Comparison of ENCODE assay signal across 8 cellular contexts in genomic region chr17:45149669-45150603, GRCh38. TPM values are rescaled to one million over a fixed set of nuclear protein-coding genes. Genes with fewer than 3 reads are reported as not detected.
A peak's percentile ranks its signal among the peaks of the same experiment; 100 is the strongest.
DNase-seq lines count a peak whose midpoint lies in the region; ATAC-seq and TF ChIP-seq lines count a peak whose summit lies in the region.

No MANE protein-coding gene starts in this region.

- H3K27me3 ChIP-seq in CD4-positive, alpha-beta memory T cell (ENCODE audit: insufficient read depth, low read length) = no peaks in the 10 kb centered on the region
- H3K27me3 ChIP-seq in SK-N-SH (ENCODE audit: insufficient read depth) (no peaks in the 10 kb centered on the region), breast epithelium (no peaks in the 10 kb centered on the region)

- POLR2A ChIA-PET in CD4-positive, alpha-beta memory T cell (lab: Charles Lee; ENCODE audit: partially characterized antibody) = interaction anchor here (0.9 to 10.3 kb wide), 26 partner anchors 9 to 171 kb away, joined by 3 to 865 read pairs (median 8); partner anchors contain the start of genes ACBD4, DCAKD, FMNL1 and HEXIM2
- POLR2A ChIA-PET in SK-N-SH (lab: Yijun Ruan, JAX) = interaction anchor here (0.5 to 6.1 kb wide), 11 partner anchors 10 to 388 kb away, joined by 3 to 210 read pairs (median 5); partner anchors contain the start of genes ACBD4, HEXIM2 and PLCD3

- H3K79me2 ChIP-seq in SK-N-SH (ENCODE audit: insufficient read depth) = peaks cover 71% of the 10 kb centered on the region

- no peak overlapping the region for H2AFZ ChIP-seq in SK-N-SH (ENCODE audit: low read depth)

- peak overlapping the region; percentile 65 to 90 for H3K4me3 ChIP-seq in CD4-positive, alpha-beta memory T cell (ENCODE audit: low read length in 2 of 2)
- H3K4me3 ChIP-seq in SK-N-SH (ENCODE audit: low read depth in 2 of 2, low read length in 1 of 2) = peak overlapping the region; percentile 85 to 99
- H3K4me3 ChIP-seq in breast epithelium = peak overlapping the region; percentile 66 to 83 (median 71)
- H3K4me3 ChIP-seq in skeletal muscle cell (ENCODE audit: low read depth, low read length) = peak overlapping the region; percentile 83

- CTCF ChIA-PET in CD4-positive, alpha-beta memory T cell (lab: Charles Lee; ENCODE audit: partially characterized antibody) = interaction anchor here (0.5 to 22.4 kb wide), 15 partner anchors 12 to 273 kb away, joined by 3 to 552 read pairs (median 5); partner anchors contain the start of genes ACBD4, HEXIM2, MAP3K14 and PLCD3
- CTCF ChIA-PET in SK-N-SH (lab: Yijun Ruan, JAX) = interaction anchor here (0.7 to 10.6 kb wide), 39 partner anchors 9 to 370 kb away, joined by 3 to 209 read pairs (median 4); partner anchors contain the start of genes ACBD4, HEXIM2, MAP3K14 and PLCD3

- no peaks in the 10 kb centered on the region for H3K9me2 ChIP-seq in SK-N-SH

- H4K20me1 ChIP-seq in SK-N-SH (ENCODE audit: insufficient read depth) = peaks cover 28% of the 10 kb centered on the region

- H3K36me3 Mint-ChIP-seq in CD4-positive, alpha-beta memory T cell = peaks cover 0 to 25% of the 10 kb centered on the region in 2 donors
- peaks cover 38% of the 10 kb centered on the region for H3K36me3 Mint-ChIP-seq in HFFc6 (ENCODE audit: low read depth)

- ATAC-seq in HG03565 (IDR thresholded peaks at IDR 0.05; ENCODE audit: unreplicated experiment) = no peak

- H3K27ac Mint-ChIP-seq in CD4-positive, alpha-beta memory T cell = peak overlapping the region; percentile 98 to 100 (median 100)
- peak overlapping the region; percentile 100 for H3K27ac Mint-ChIP-seq in HFFc6

- peaks cover 0 to 17% (median 0%) of the 10 kb centered on the region in 8 donors for H3K9me3 Mint-ChIP-seq in CD4-positive, alpha-beta memory T cell
- H3K9me3 Mint-ChIP-seq in HFFc6 = peaks cover 5% of the 10 kb centered on the region

- no peak for TF ChIP-seq POLR2A in breast epithelium (IDR thresholded peaks at IDR 0.05)

- H3K4me1 ChIP-seq in CD4-positive, alpha-beta memory T cell (ENCODE audit: insufficient read depth, low read length) = peaks cover 44% of the 10 kb centered on the region
- H3K4me1 ChIP-seq in SK-N-SH (ENCODE audit: control insufficient read depth in 1 of 2, insufficient read depth in 2 of 2, low read depth in 1 of 2, low read length in 1 of 2) = peaks cover 17 to 25% of the 10 kb centered on the region in 2 experiments; a peak in 3 of 4 replicates
- H3K4me1 ChIP-seq in breast epithelium = peaks cover 1 to 19% of the 10 kb centered on the region in 2 donors

- DNase-seq in CD4-positive, alpha-beta memory T cell = peak in 4 of 5 donors; percentile 26 to 83 (median 38)
- DNase-seq in HFFc6 = no peak
- peak; percentile 44 for DNase-seq in SK-N-SH
- peak; percentile 74 to 75 for DNase-seq in breast epithelium (ENCODE audit: low spot score in 2 of 2)
- DNase-seq in iPS-NIHi11 (ENCODE audit: low spot score) = peak; percentile 14
- no peak for DNase-seq in skeletal muscle cell (ENCODE audit: low read depth)
- DNase-seq in NCI-H2029 treated with DMSO at 0.1 percent for 48 hours (lab: John Stamatoyannopoulos, UW) = no peak

- H3K9ac ChIP-seq in SK-N-SH = peak overlapping the region; percentile 82

- H3F3A ChIP-seq in SK-N-SH (replicated peaks; ENCODE audit: insufficient read depth) = peaks cover 56% of the 10 kb centered on the region

- 2% methylated on average over 32 of the region's 56 CpGs for WGBS in SK-N-SH (ENCODE audit: low lambda C conversion rate)

- peaks cover 24 to 60% (median 37%) of the 10 kb centered on the region in 4 donors for H3K4me1 Mint-ChIP-seq in CD4-positive, alpha-beta memory T cell
- peaks cover 31% of the 10 kb centered on the region for H3K4me1 Mint-ChIP-seq in HFFc6 (ENCODE audit: low read depth)

- intact Hi-C loops in CD4-positive, alpha-beta memory T cell (cut with micrococcal nuclease) = loop anchor here (2.0 kb wide), 3 partner anchors 23 to 89 kb away; partner anchors contain the start of gene NMT1
- intact Hi-C loops in breast epithelium (cut with DNase I; ENCODE audit: low total_unique reads) = no loop called here

- peak overlapping the region; percentile 98 for H3K4me2 ChIP-seq in SK-N-SH

- H3K4me3 Mint-ChIP-seq in CD4-positive, alpha-beta memory T cell = peak overlapping the region; percentile 93 to 99 (median 96)
- peak overlapping the region; percentile 96 for H3K4me3 Mint-ChIP-seq in HFFc6

- TF ChIP-seq CTCF in HFFc6 (IDR thresholded peaks at IDR 0.05) (no peak), SK-N-SH (IDR thresholded peaks at IDR 0.05) (no peak), breast epithelium (IDR thresholded peaks at IDR 0.05) (no peak)

- no peak for TF ChIP-seq EP300 in SK-N-SH (IDR thresholded peaks at IDR 0.05; ENCODE audit: borderline replicate concordance in 1 of 2, low read depth in 1 of 2, low read length in 1 of 2)

- H3K27ac ChIP-seq in CD4-positive, alpha-beta memory T cell (ENCODE audit: low read depth, low read length) = peak overlapping the region; percentile 88
- H3K27ac ChIP-seq in SK-N-SH (ENCODE audit: low read depth in 2 of 2, low read length in 1 of 2) (peak overlapping the region; percentile 81 to 94), breast epithelium (peak overlapping the region; percentile 94 to 100)

- H3K36me3 ChIP-seq in CD4-positive, alpha-beta memory T cell (ENCODE audit: insufficient read depth, low read length) = no peaks in the 10 kb centered on the region
- peaks cover 0 to 15% of the 10 kb centered on the region in 2 experiments for H3K36me3 ChIP-seq in SK-N-SH (replicated peaks in 1 of 2; ENCODE audit: control insufficient read depth in 1 of 2, insufficient read depth in 2 of 2, low read length in 1 of 2)
- no peaks in the 10 kb centered on the region for H3K36me3 ChIP-seq in breast epithelium

- H3K27me3 Mint-ChIP-seq in CD4-positive, alpha-beta memory T cell = peaks cover 1 to 5% of the 10 kb centered on the region in 2 donors
- peaks cover 22% of the 10 kb centered on the region for H3K27me3 Mint-ChIP-seq in HFFc6 (ENCODE audit: insufficient read depth)

- H3K9me3 ChIP-seq in CD4-positive, alpha-beta memory T cell (ENCODE audit: control insufficient read depth in 1 of 2, low read length in 2 of 2) = no peaks in the 10 kb centered on the region
- H3K9me3 ChIP-seq in SK-N-SH (no peaks in the 10 kb centered on the region), breast epithelium (no peaks in the 10 kb centered on the region)

- TF ChIP-seq RAD21 in SK-N-SH (IDR thresholded peaks at IDR 0.05; ENCODE audit: low read length) = no peak

TF ChIP-seq in SK-N-SH, 30 proteins besides CTCF, POLR2A, EP300 and RAD21 (continues in another document):
- TF ChIP-seq CHD2 (IDR thresholded peaks at IDR 0.05; ENCODE audit: low read length, partially characterized antibody) (no peak), TAF1 (IDR thresholded peaks at IDR 0.05; ENCODE audit: borderline replicate concordance, low read depth, low read length) (0 out of 2 replicates have a peak, but pooled peaks have one; percentile 9), SIN3A (IDR thresholded peaks at IDR 0.05; ENCODE audit: borderline replicate concordance, low read depth, low read length) (0 out of 2 replicates have a peak, but pooled peaks have one; percentile 46)

RNA-seq across cellular contexts. Expression of gene HEXIM1, which starts 1.7 kb away (rescaled TPM):
- 10 to 100 TPM; 28.8 to 30.8 TPM for total RNA-seq in CD4-positive, alpha-beta memory T cell
- 1 to 10 TPM; 2.8 to 5.9 TPM for polyA plus RNA-seq in CD4-positive, alpha-beta memory T cell
- total RNA-seq in HFFc6 (2021; fragmentation: NEBNext Ultra II Directional; extraction: Animal tissue kit (Norgen Biotek cat#: 25700)) = 10 to 100 TPM; 31.8 to 42.0 (median 34.5) TPM
- 16.1 and 20.7 TPM in 2 replicates for polyA plus RNA-seq in SK-N-SH (2012; rRNA removed)
- polyA plus RNA-seq in SK-N-SH (2012; cell fraction: cytosol; rRNA removed) = 17.7 and 18.6 TPM in 2 replicates
- 9.6 and 10.6 TPM in 2 replicates for polyA plus RNA-seq in SK-N-SH (2012; cell fraction: nucleus; rRNA removed)
- total RNA-seq in breast epithelium = 10 to 100 TPM; 21.3 to 35.6 (median 33.4) TPM

RNA-seq across cellular contexts. Expression of gene HEXIM2, which starts 11.7 kb away (rescaled TPM):
- 1 to 10 TPM; 2.7 to 5.1 TPM for total RNA-seq in CD4-positive, alpha-beta memory T cell
- 1 to 10 TPM; 2.7 to 2.8 TPM for polyA plus RNA-seq in CD4-positive, alpha-beta memory T cell
- total RNA-seq in HFFc6 (2021; fragmentation: NEBNext Ultra II Directional; extraction: Animal tissue kit (Norgen Biotek cat#: 25700)) = 1 to 10 TPM; 4.8 to 9.5 (median 6.2) TPM
- polyA plus RNA-seq in SK-N-SH (2012; rRNA removed) = 8.4 and 9.3 TPM in 2 replicates
- polyA plus RNA-seq in SK-N-SH (2012; cell fraction: cytosol; rRNA removed) = 5.1 and 6.6 TPM in 2 replicates
- 8.7 and 14.7 TPM in 2 replicates for polyA plus RNA-seq in SK-N-SH (2012; cell fraction: nucleus; rRNA removed)
- total RNA-seq in breast epithelium = 10 to 100 TPM in 2 of 3 donors, 1 to 10 TPM in 1; 6.6 to 13.3 (median 13.2) TPM

RNA-seq across cellular contexts. Expression of gene ACBD4, which starts 14.4 kb away (rescaled TPM):
- 10 to 100 TPM; 41.9 to 48.1 TPM for total RNA-seq in CD4-positive, alpha-beta memory T cell
- 10 to 100 TPM; 10.3 to 10.5 TPM for polyA plus RNA-seq in CD4-positive, alpha-beta memory T cell
- total RNA-seq in HFFc6 (2021; fragmentation: NEBNext Ultra II Directional; extraction: Animal tissue kit (Norgen Biotek cat#: 25700)) = 1 to 10 TPM; 5.0 to 8.0 (median 6.5) TPM
- polyA plus RNA-seq in SK-N-SH (2012; rRNA removed) = 15.8 and 18.1 TPM in 2 replicates
- polyA plus RNA-seq in SK-N-SH (2012; cell fraction: cytosol; rRNA removed) = 4.4 and 7.8 TPM in 2 replicates
- polyA plus RNA-seq in SK-N-SH (2012; cell fraction: nucleus; rRNA removed) = 101 and 115 TPM in 2 replicates
- 10 to 100 TPM; 13.8 to 28.8 (median 15.7) TPM for total RNA-seq in breast epithelium

RNA-seq across cellular contexts. Expression of gene PLCD3, which starts 17.6 kb away (rescaled TPM):
- total RNA-seq in CD4-positive, alpha-beta memory T cell = 1 to 10 TPM; 3.8 to 6.0 TPM
- under 1 TPM; 0.30 to 0.80 TPM for polyA plus RNA-seq in CD4-positive, alpha-beta memory T cell
- 100 to 1,000 TPM in 1 of 6 experiments, 10 to 100 TPM in 5; 77.2 to 112 (median 83.8) TPM for total RNA-seq in HFFc6 (2021; fragmentation: NEBNext Ultra II Directional; extraction: Animal tissue kit (Norgen Biotek cat#: 25700))
- 51.7 and 59.7 TPM in 2 replicates for polyA plus RNA-seq in SK-N-SH (2012; rRNA removed)
- polyA plus RNA-seq in SK-N-SH (2012; cell fraction: cytosol; rRNA removed) = 29.6 and 51.7 TPM in 2 replicates
- polyA plus RNA-seq in SK-N-SH (2012; cell fraction: nucleus; rRNA removed) = 71.1 and 76.2 TPM in 2 replicates
- 10 to 100 TPM; 30.8 to 62.2 (median 41.1) TPM for total RNA-seq in breast epithelium

Comparison
In these comparisons a context has a peak if more than half of its experiments do, and no peak if none do; other contexts are left out.
1. DNase-seq: peak in CD4-positive, alpha-beta memory T cell (4 of 5), SK-N-SH (single experiment), breast epithelium (2 of 2) and iPS-NIHi11 (single experiment); none in HFFc6 (single experiment), skeletal muscle cell (single experiment) and NCI-H2029 treated with DMSO at 0.1 percent for 48 hours (single experiment).
2. Peak in every context shown above with its lines, with median percentiles within 50 percentile points of each other: H3K27ac ChIP-seq and H3K4me3 ChIP-seq.